ENCODE assay signal across 8 cellular contexts in genomic region chr11:66267379-66268209, GRCh38. TPM values are rescaled to one million over a fixed set of nuclear protein-coding genes. Genes with fewer than 3 reads are reported as not detected.
DNase-seq lines count a peak whose midpoint lies in the region; ATAC-seq, FAIRE-seq and TF ChIP-seq lines count a peak whose summit lies in the region.

No MANE protein-coding gene starts in this region.

- H3K36me3 ChIP-seq in DND-41 (ENCODE audit: insufficient read depth, low read length) = peaks cover 63% of the 10 kb centered on the region
- peaks cover 0 to 7% (median 7%) of the 10 kb centered on the region in 3 donors for H3K36me3 ChIP-seq in pancreas
- H3K36me3 ChIP-seq in thyroid gland = peaks cover 12 to 16% of the 10 kb centered on the region in 2 donors

- peak overlapping the region; percentile 97 for H3K9ac ChIP-seq in DND-41 (ENCODE audit: low read depth, low read length)

- H3K36me3 Mint-ChIP-seq in activated naive CD8-positive, alpha-beta T cell treated with anti-CD3 and anti-CD28 coated beads, Interleukin-2, amount 10 ng/mL, durations not matched to agents 7 days and 5 days = peaks cover 21% of the 10 kb centered on the region

- POLR2A ChIA-PET in activated naive CD8-positive, alpha-beta T cell treated with anti-CD3 and anti-CD28 coated beads, Interleukin-2, amount 10 ng/mL, durations not matched to agents 7 days and 5 days (lab: Charles Lee) = interaction anchor here (0.6 to 2.6 kb wide), 13 partner anchors 10 to 1772 kb away, joined by 3 to 20 read pairs (median 3); partner anchors contain the start of genes CD248, CFL1, MRPL11 and SF3B2

- intact Hi-C loops in Right ventricle myocardium superior (cut with DNase I) = no loop called here
- intact Hi-C loops in pancreas (cut with DNase I) = no loop called here
- intact Hi-C loops in thyroid gland (cut with DNase I) = no loop called here

- peaks cover 32% of the 10 kb centered on the region for H3K4me1 ChIP-seq in DND-41 (ENCODE audit: insufficient read depth, low read length)
- no peaks in the 10 kb centered on the region for H3K4me1 ChIP-seq in pancreas
- H3K4me1 ChIP-seq in thyroid gland = peaks cover 15 to 24% of the 10 kb centered on the region in 2 donors

- TF ChIP-seq POLR2A in thyroid gland (IDR thresholded peaks at IDR 0.05) = peak; percentile 43 to 49

- H3K9me3 ChIP-seq in DND-41 (ENCODE audit: insufficient read depth, low read length, severe bottlenecking) = no peaks in the 10 kb centered on the region
- no peaks in the 10 kb centered on the region for H3K9me3 ChIP-seq in pancreas
- no peaks in the 10 kb centered on the region for H3K9me3 ChIP-seq in thyroid gland

- no peaks in the 10 kb centered on the region for H3K27me3 Mint-ChIP-seq in activated naive CD8-positive, alpha-beta T cell treated with anti-CD3 and anti-CD28 coated beads, Interleukin-2, amount 10 ng/mL, durations not matched to agents 7 days and 5 days

- peaks cover 35% of the 10 kb centered on the region for H3K4me1 Mint-ChIP-seq in activated naive CD8-positive, alpha-beta T cell treated with anti-CD3 and anti-CD28 coated beads, Interleukin-2, amount 10 ng/mL, durations not matched to agents 7 days and 5 days

- H3K4me2 ChIP-seq in DND-41 (ENCODE audit: insufficient read depth, low read length) = peak overlapping the region; percentile 93

- FAIRE-seq in pancreas (lab: Jason Lieb, UNC) = no peak

- peaks cover 37% of the 10 kb centered on the region for H4K20me1 ChIP-seq in DND-41 (ENCODE audit: insufficient read depth, low read length)

- no peaks in the 10 kb centered on the region for H3K9me3 Mint-ChIP-seq in activated naive CD8-positive, alpha-beta T cell treated with anti-CD3 and anti-CD28 coated beads, Interleukin-2, amount 10 ng/mL, durations not matched to agents 7 days and 5 days

- TF ChIP-seq CTCF in DND-41 (IDR thresholded peaks at IDR 0.05; ENCODE audit: borderline replicate concordance, extremely low read depth, low read length, poor library complexity, severe bottlenecking) (peak; percentile 37), pancreas (IDR thresholded peaks at IDR 0.05) (no peak), thyroid gland (IDR thresholded peaks at IDR 0.05) (peak in 1 of 6 experiments; percentile 31)

- peaks cover 33% of the 10 kb centered on the region for H3K79me2 ChIP-seq in DND-41 (ENCODE audit: insufficient read depth, low read length)

- H3K27ac ChIP-seq in DND-41 (ENCODE audit: low read length) (peak overlapping the region; percentile 87), pancreas (peak overlapping the region; percentile 83 to 92 (median 88)), thyroid gland (peak overlapping the region; percentile 94 to 97 (median 96))

- H3K27ac Mint-ChIP-seq in activated naive CD8-positive, alpha-beta T cell treated with anti-CD3 and anti-CD28 coated beads, Interleukin-2, amount 10 ng/mL, durations not matched to agents 7 days and 5 days = peak overlapping the region; percentile 95

- H3K4me3 Mint-ChIP-seq in activated naive CD8-positive, alpha-beta T cell treated with anti-CD3 and anti-CD28 coated beads, Interleukin-2, amount 10 ng/mL, durations not matched to agents 7 days and 5 days = peak overlapping the region; percentile 87

- peak; percentile 87 for DNase-seq in DND-41
- peak; percentile 59 for DNase-seq in KG1 (lab: John Stamatoyannopoulos, UW)
- peak; percentile 25 for DNase-seq in SKM-1 treated with dmso at 0.1 percent for 144 hours (lab: John Stamatoyannopoulos, UW; ENCODE audit: unreplicated experiment)
- peak; percentile 93 for DNase-seq in activated naive CD8-positive, alpha-beta T cell treated with anti-CD3 and anti-CD28 coated beads, Interleukin-2, amount 10 ng/mL, durations not matched to agents 7 days and 5 days
- peak; percentile 94 for DNase-seq in Right ventricle myocardium superior
- DNase-seq in pancreas = peak; percentile 80 to 92 (median 87)
- DNase-seq in thyroid gland = peak; percentile 87 to 88

- ATAC-seq in DND-41 (ENCODE audit: insufficient read depth, low read depth) (peak; percentile 66), GM21529 (IDR thresholded peaks at IDR 0.05; ENCODE audit: unreplicated experiment) (peak; percentile 51), Right ventricle myocardium superior (ENCODE audit: poor library complexity) (peak; percentile 88), pancreas (peak; percentile 75 to 87 (median 82))
- peak; percentile 49 for ATAC-seq in activated naive CD8-positive, alpha-beta T cell treated with anti-CD3 and anti-CD28 coated beads, Interleukin-2, amount 10 ng/mL, durations not matched to agents 7 days and 5 days (ENCODE audit: low read depth)

- H3K4me3 ChIP-seq in DND-41 (ENCODE audit: low read depth in 1 of 2, low read length in 2 of 2) (peak overlapping the region; percentile 41 to 96), pancreas (peak overlapping the region; percentile 13 to 96 (median 74)), thyroid gland (replicated peaks in 1 of 3) (peak overlapping the region; percentile 6 to 63 (median 45))

- H2AFZ ChIP-seq in DND-41 (ENCODE audit: low read depth, low read length) = peak overlapping the region; percentile 85

- 3% methylated on average over 61 of the region's 61 CpGs for WGBS in pancreas, 2 donors
- 1 to 2% methylated on average over 25 to 41 of the region's 61 CpGs for WGBS in thyroid gland, 2 donors

- H3K27me3 ChIP-seq in DND-41 (ENCODE audit: insufficient read depth, low read length, poor library complexity) = no peaks in the 10 kb centered on the region
- H3K27me3 ChIP-seq in pancreas = no peaks in the 10 kb centered on the region
- H3K27me3 ChIP-seq in thyroid gland = no peaks in the 10 kb centered on the region

RNA-seq across cellular contexts. Expression of gene RAB1B, which starts 0.8 kb away (rescaled TPM):
- total RNA-seq in activated naive CD8-positive, alpha-beta T cell treated with anti-CD3 and anti-CD28 coated beads, Interleukin-2, amount 10 ng/mL, durations not matched to agents 7 days and 5 days = 100 to 1,000 TPM; 136 to 145 TPM
- total RNA-seq in Right ventricle myocardium superior (114 TPM), pancreas (10 to 100 TPM; 36.8 to 61.9 (median 49.7) TPM), thyroid gland (100 to 1,000 TPM; 122 to 166 (median 130) TPM)
- 10 to 100 TPM; 92.0 to 96.2 TPM for polyA plus RNA-seq in pancreas

RNA-seq across cellular contexts. Expression of gene KLC2, which starts 10.1 kb away (rescaled TPM):
- total RNA-seq in activated naive CD8-positive, alpha-beta T cell treated with anti-CD3 and anti-CD28 coated beads, Interleukin-2, amount 10 ng/mL, durations not matched to agents 7 days and 5 days = 10 to 100 TPM; 39.3 to 41.9 TPM
- total RNA-seq in Right ventricle myocardium superior (30.7 TPM), pancreas (10 to 100 TPM in 2 of 6 donors, 1 to 10 TPM in 4; 7.7 to 15.8 (median 9.4) TPM), thyroid gland (10 to 100 TPM; 13.0 to 26.0 (median 15.9) TPM)
- 10 to 100 TPM; 23.3 to 35.4 TPM for polyA plus RNA-seq in pancreas

RNA-seq across cellular contexts. Expression of gene CNIH2, which starts 10.4 kb away (rescaled TPM):
- 1 to 10 TPM; 2.1 to 2.7 TPM for total RNA-seq in activated naive CD8-positive, alpha-beta T cell treated with anti-CD3 and anti-CD28 coated beads, Interleukin-2, amount 10 ng/mL, durations not matched to agents 7 days and 5 days
- total RNA-seq in Right ventricle myocardium superior = not detected
- total RNA-seq in pancreas = 1 to 10 TPM in 5 of 6 donors, under 1 TPM in 1; 0.83 to 6.8 (median 1.9) TPM
- 10 to 100 TPM in 1 of 2 donors, 1 to 10 TPM in 1; 8.0 to 34.3 TPM for polyA plus RNA-seq in pancreas
- total RNA-seq in thyroid gland = not detected

RNA-seq across cellular contexts. Expression of gene YIF1A, which starts 21.3 kb away (rescaled TPM):
- total RNA-seq in activated naive CD8-positive, alpha-beta T cell treated with anti-CD3 and anti-CD28 coated beads, Interleukin-2, amount 10 ng/mL, durations not matched to agents 7 days and 5 days = 10 to 100 TPM; 44.5 to 45.5 TPM
- total RNA-seq in Right ventricle myocardium superior (38.4 TPM), pancreas (10 to 100 TPM; 39.7 to 64.9 (median 49.1) TPM), thyroid gland (100 to 1,000 TPM in 3 of 4 donors, 10 to 100 TPM in 1; 77.7 to 168 (median 118) TPM)
- polyA plus RNA-seq in pancreas = 100 to 1,000 TPM in 1 of 2 donors, 10 to 100 TPM in 1; 82.7 to 112 TPM

RNA-seq across cellular contexts. Expression of gene TMEM151A, which starts 24.1 kb away (rescaled TPM):
- total RNA-seq in activated naive CD8-positive, alpha-beta T cell treated with anti-CD3 and anti-CD28 coated beads, Interleukin-2, amount 10 ng/mL, durations not matched to agents 7 days and 5 days = not detected
- not detected for total RNA-seq in Right ventricle myocardium superior
- total RNA-seq in pancreas = under 1 TPM; 0.49 to 0.79 (median 0.72) TPM
- polyA plus RNA-seq in pancreas = 1 to 10 TPM; 1.6 to 4.4 TPM
- 1 to 10 TPM in 1 of 4 donors, under 1 TPM in 2, not detected in 1; 0.20 to 1.1 (median 0.22) TPM for total RNA-seq in thyroid gland

Comparison
In these comparisons a context has a peak if more than half of its experiments do, and no peak if none do; other contexts are left out.
1. Peak in every context shown above with its lines: DNase-seq, ATAC-seq, H3K4me3 ChIP-seq and H3K27ac ChIP-seq.
2. DNase-seq: peak in every context shown above with its lines; median percentile 94 in Right ventricle myocardium superior; 93 in activated naive CD8-positive, alpha-beta T cell treated with anti-CD3 and anti-CD28 coated beads, Interleukin-2, amount 10 ng/mL, durations not matched to agents 7 days and 5 days; 88 in thyroid gland; 87 in DND-41; 87 in pancreas; 59 in KG1; 25 in SKM-1 treated with dmso at 0.1 percent for 144 hours.